Comparison of ENCODE assay signal across 25 cellular contexts in genomic region chr2:140801311-140801710, GRCh38.
"Had no signal": no experiment of that assay in that cellular context is flagged by ENCODE, and none has a peak within 500 bp of the region (broad histone marks: within the 10 kb centered on the region; RNA-seq: fewer than 3 reads in every experiment).

No MANE protein-coding gene starts in this region.

- H3K27ac ChIP-seq: epithelial cell of prostate, gastrocnemius medialis, hepatocyte, neutrophil, pancreas, stomach, thyroid gland, vagina had no signal

- H3K9me3 ChIP-seq: gastrocnemius medialis, mucosa of descending colon, neutrophil, pancreas, thyroid gland, vagina had no signal

- H3K4me3 ChIP-seq: gastrocnemius medialis, hepatocyte, lung, mucosa of descending colon, pancreas, stomach, thyroid gland, vagina had no signal

- H3K36me3 ChIP-seq: gastrocnemius medialis, neutrophil, pancreas, stomach, thyroid gland, vagina had no signal

- H3K4me1 ChIP-seq: gastrocnemius medialis, pancreas, stomach, vagina had no signal

- FAIRE-seq: kidney, pancreas had no signal

- H3K27me3 ChIP-seq: gastrocnemius medialis, hepatocyte, neutrophil, pancreas, stomach, thyroid gland, vagina had no signal

- H3K79me2 ChIP-seq: hepatocyte had no signal

- H2AFZ ChIP-seq: hepatocyte had no signal

- ATAC-seq: esophagus mucosa; gastrocnemius medialis; left lobe of liver; mucosa of descending colon; natural killer cell treated with Interleukin-12 subunit alpha and Interleukin-12 subunit beta and Interleukin-15 and Interleukin-18, amount 100 ng/mL, for 72 hours; pancreas; sciatic nerve; stimulated activated effector memory CD8-positive, alpha-beta T cell treated with anti-CD3 and anti-CD28 coated beads, Interleukin-12 subunit alpha, Interleukin-12 subunit beta, amount 100 ng/mL, for 72 hours had no signal

- H3K4me2 ChIP-seq: hepatocyte had no signal

- DNase-seq: effector CD8-positive, alpha-beta T cell; endodermal cell; foreskin fibroblast; gastrocnemius medialis; head of caudate nucleus; kidney; mucosa of descending colon; naive B cell; pancreas; stimulated activated CD4-positive, alpha-beta T cell treated with anti-CD3 and anti-CD28 coated beads, Interleukin-2, amount 100 ng/mL, for 24 hours; stimulated activated CD4-positive, alpha-beta T cell treated with anti-CD3 and anti-CD28 coated beads, Interleukin-4, amount 100 ng/mL, for 24 hours; stimulated activated naive CD4-positive, alpha-beta T cell treated with Interleukin-2 at 50 U/mL for 16 hours; stomach; thyroid gland; trophoblast cell had no signal
